28 cellular contexts compared by ENCODE assay signal in the genomic region with DNA sequence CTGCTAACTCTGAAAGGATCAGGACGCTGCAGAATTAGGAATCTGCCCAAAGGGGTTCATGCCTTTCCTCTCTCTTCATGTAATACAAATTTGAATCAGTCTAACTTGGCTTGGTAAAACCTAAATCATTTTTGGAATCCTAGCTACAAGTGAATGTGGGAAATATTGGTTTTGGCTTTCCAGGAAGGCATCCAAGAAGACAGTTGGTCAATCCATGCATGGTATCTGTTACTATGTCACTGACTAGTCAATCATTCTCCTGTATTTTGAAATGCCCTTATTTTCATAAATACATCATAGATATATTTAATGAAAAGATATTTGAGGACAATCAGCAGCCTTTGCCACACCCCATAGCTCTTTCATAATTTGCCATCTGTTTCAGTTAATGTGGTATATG.
"Had no signal": no experiment of that assay in that cellular context is flagged by ENCODE, and none has a peak within 500 bp of the region (broad histone marks: within the 10 kb centered on the region; RNA-seq: fewer than 3 reads in every experiment).

No MANE protein-coding gene starts in this region.

- H3K27ac ChIP-seq: dorsolateral prefrontal cortex, heart right ventricle, left ventricle myocardium inferior, lower lobe of right lung, psoas muscle, suprapubic skin, transverse colon, upper lobe of right lung, uterus had no signal

- H3K4me1 ChIP-seq: left ventricle myocardium inferior, lower lobe of right lung, psoas muscle, transverse colon, upper lobe of right lung, uterus had no signal

- H3K36me3 ChIP-seq: heart right ventricle, left ventricle myocardium inferior, lower lobe of right lung, suprapubic skin, transverse colon, upper lobe of right lung, uterus had no signal

- H3K27me3 ChIP-seq: suprapubic skin, transverse colon, uterus had no signal

- DNase-seq: dorsolateral prefrontal cortex; effector CD4-positive, alpha-beta T cell; foreskin melanocyte; glutamatergic neuron; heart right ventricle; hippocampal formation; kidney glomerular epithelial cell; left colon; left ventricle myocardium inferior; lower lobe of right lung; mesenchymal stem cell; mucosa of descending colon; naive thymus-derived CD8-positive, alpha-beta T cell; nephron progenitor cell; nucleus accumbens; posterior cingulate gyrus; psoas muscle; right cardiac atrium; small intestine; stimulated activated CD4-positive, alpha-beta T cell treated with anti-CD3 and anti-CD28 coated beads, Interleukin-15, amount 100 ng/mL, for 24 hours; stimulated activated CD4-positive, alpha-beta T cell treated with anti-CD3 and anti-CD28 coated beads, Interleukin-4, amount 100 ng/mL, for 1 hour; stimulated activated CD8-positive, alpha-beta memory T cell treated with anti-CD3 and anti-CD28 coated beads, Interleukin-4, amount 100 ng/mL, for 48 hours; stimulated activated naive CD4-positive, alpha-beta T cell; stimulated activated naive CD8-positive, alpha-beta T cell treated with anti-CD3 and anti-CD28 coated beads, Interleukin-15, amount 100 ng/mL, for 72 hours; transverse colon; upper lobe of right lung; uterus had no signal

- H3K4me3 ChIP-seq: dorsolateral prefrontal cortex, heart right ventricle, left ventricle myocardium inferior, lower lobe of right lung, mucosa of descending colon, psoas muscle, suprapubic skin, transverse colon, upper lobe of right lung, uterus had no signal
